In genomic region chr6:27187546-27188205, GRCh38 we compare ENCODE assay signal across 8 cellular contexts. TPM values are rescaled to one million over a fixed set of nuclear protein-coding genes. Genes with fewer than 3 reads are reported as not detected.
DNase-seq lines count a peak whose midpoint lies in the region; ATAC-seq, FAIRE-seq and TF ChIP-seq lines count a peak whose summit lies in the region.
"Not testable (repeated sequence)": the region's sequence is repeated elsewhere in the genome, so short reads cannot be mapped to it uniquely, and the experiment has no call there.

No MANE protein-coding gene starts in this region.

- not testable (repeated sequence) for H3K9me3 Mint-ChIP-seq in CD4-positive, CD25-positive, alpha-beta regulatory T cell; activated naive CD8-positive, alpha-beta T cell treated with anti-CD3 and anti-CD28 coated beads, Interleukin-2, amount 10 ng/mL, durations not matched to agents 7 days and 5 days

- H3K9me1 ChIP-seq in endothelial cell of umbilical vein (replicated peaks; ENCODE audit: control insufficient read depth, extremely low read depth, insufficient read depth, low read length), result not testable (repeated sequence)

- BruUV-seq in endothelial cell of umbilical vein (replicated peaks; lab: Mats Ljungman, UMichigan), result not testable (repeated sequence)

- H3K27ac ChIP-seq in CD4-positive, CD25-positive, alpha-beta regulatory T cell (ENCODE audit: insufficient read depth, low read length, poor library complexity, severe bottlenecking); HUES48 (ENCODE audit: low read depth, low read length); SU-DHL-6 (ENCODE audit: low read depth, low read length); endothelial cell of umbilical vein (ENCODE audit: insufficient read depth, low read depth, low read length): not testable (repeated sequence)
- H3K27ac ChIP-seq in kidney (ENCODE audit: low read depth in 2 of 2, low read length in 2 of 2) (peak overlapping the region; percentile 59 to 71), testis (peak overlapping the region; percentile 64 to 80)

- H3K9ac ChIP-seq in HUES48 (ENCODE audit: low read depth, low read length) (peak overlapping the region; percentile 75), SU-DHL-6 (ENCODE audit: low read length) (peak overlapping the region; percentile 59), endothelial cell of umbilical vein (replicated peaks; ENCODE audit: extremely low read depth, insufficient read depth, low read length) (peak overlapping the region; percentile 47), kidney (ENCODE audit: low read length in 2 of 2) (peak overlapping the region; percentile 81 to 82)

- not testable (repeated sequence) for H3K27me3 ChIP-seq in CD4-positive, CD25-positive, alpha-beta regulatory T cell (ENCODE audit: control insufficient read depth, insufficient read depth, low read length); HUES48 (ENCODE audit: control insufficient read depth, insufficient read depth, low read length); SU-DHL-6 (ENCODE audit: low read length); endothelial cell of umbilical vein (ENCODE audit: control insufficient read depth in 2 of 2, insufficient read depth in 2 of 2, low read length in 2 of 2); neuron (ENCODE audit: insufficient read depth, low read length); testis

- not testable (repeated sequence) for TF ChIP-seq CTCF in SU-DHL-6 (IDR thresholded peaks at IDR 0.05; ENCODE audit: insufficient read depth, low read length, poor library complexity, severe bottlenecking); endothelial cell of umbilical vein (IDR thresholded peaks at IDR 0.05; ENCODE audit: extremely low read depth in 1 of 2, insufficient read depth in 1 of 2, low read depth in 1 of 2, low read length in 2 of 2); kidney (IDR thresholded peaks at IDR 0.05; ENCODE audit: borderline replicate concordance, extremely low read depth, insufficient read depth); testis (IDR thresholded peaks at IDR 0.05)

- CTCF ChIA-PET in endothelial cell of umbilical vein (lab: Charles Lee), result interaction anchor here (0.7 to 2.1 kb wide), 16 partner anchors 10 to 1168 kb away, joined by 3 to 22 read pairs (median 6); partner anchors contain the start of gene ZNF184

- peaks cover 12% of the 10 kb centered on the region for H3K27me3 Mint-ChIP-seq in CD4-positive, CD25-positive, alpha-beta regulatory T cell
- H3K27me3 Mint-ChIP-seq in activated naive CD8-positive, alpha-beta T cell treated with anti-CD3 and anti-CD28 coated beads, Interleukin-2, amount 10 ng/mL, durations not matched to agents 7 days and 5 days, result not testable (repeated sequence)

- H3F3A ChIP-seq in SU-DHL-6 (ENCODE audit: insufficient read depth), result not testable (repeated sequence)

- H3K4me1 Mint-ChIP-seq in CD4-positive, CD25-positive, alpha-beta regulatory T cell, result peaks cover 5 to 21% (median 7%) of the 10 kb centered on the region in 4 donors
- H3K4me1 Mint-ChIP-seq in activated naive CD8-positive, alpha-beta T cell treated with anti-CD3 and anti-CD28 coated beads, Interleukin-2, amount 10 ng/mL, durations not matched to agents 7 days and 5 days, result peaks cover 13% of the 10 kb centered on the region

- POLR2A ChIA-PET in activated naive CD8-positive, alpha-beta T cell treated with anti-CD3 and anti-CD28 coated beads, Interleukin-2, amount 10 ng/mL, durations not matched to agents 7 days and 5 days (lab: Charles Lee), result interaction anchor here (0.6 to 2.2 kb wide), 9 partner anchors 8 to 684 kb away, joined by 3 to 8 read pairs (median 3); a partner anchor contains a TSS
- POLR2A ChIA-PET in endothelial cell of umbilical vein (lab: Charles Lee), result interaction anchor here (0.6 to 0.8 kb wide), 4 partner anchors 565 to 1316 kb away, joined by 3 to 7 read pairs (median 4); a partner anchor contains a TSS

- H3K4me3 ChIP-seq in CD4-positive, CD25-positive, alpha-beta regulatory T cell (ENCODE audit: low read depth, low read length), result peak overlapping the region; percentile 97
- peak overlapping the region; percentile 80 for H3K4me3 ChIP-seq in HUES48 (ENCODE audit: low read depth, low read length)
- H3K4me3 ChIP-seq in SU-DHL-6 (ENCODE audit: insufficient read depth, low read length, poor library complexity, severe bottlenecking), result peak overlapping the region; percentile 64
- H3K4me3 ChIP-seq in endothelial cell of umbilical vein (replicated peaks in 1 of 3; ENCODE audit: insufficient read depth in 1 of 3, low read depth in 1 of 3, low read length in 3 of 3), result peak overlapping the region; percentile 59 to 80 (median 66)
- H3K4me3 ChIP-seq in kidney (ENCODE audit: low read length in 2 of 2), result peak overlapping the region; percentile 91 to 94
- peak overlapping the region; percentile 62 for H3K4me3 ChIP-seq in neuron (ENCODE audit: low read length)
- H3K4me3 ChIP-seq in testis, result peak overlapping the region; percentile 48 to 64

- not testable (repeated sequence) for FAIRE-seq in endothelial cell of umbilical vein (lab: Jason Lieb, UNC); kidney (lab: Jason Lieb, UNC)

- ATAC-seq in CD4-positive, CD25-positive, alpha-beta regulatory T cell (ENCODE audit: low read depth in 2 of 2); activated naive CD8-positive, alpha-beta T cell treated with anti-CD3 and anti-CD28 coated beads, Interleukin-2, amount 10 ng/mL, durations not matched to agents 7 days and 5 days (ENCODE audit: low read depth): not testable (repeated sequence)

- H3K4me2 ChIP-seq in SU-DHL-6 (ENCODE audit: low read depth, low read length, poor library complexity, severe bottlenecking) (peak overlapping the region; percentile 79), endothelial cell of umbilical vein (ENCODE audit: insufficient read depth, low read length) (peak overlapping the region; percentile 79)

- not testable (repeated sequence) for H3K9me3 ChIP-seq in CD4-positive, CD25-positive, alpha-beta regulatory T cell (ENCODE audit: control insufficient read depth in 2 of 2, low read length in 2 of 2); HUES48 (ENCODE audit: control insufficient read depth, insufficient read depth, low read length); SU-DHL-6 (ENCODE audit: insufficient read depth, low read length); endothelial cell of umbilical vein (replicated peaks; ENCODE audit: control insufficient read depth, insufficient read depth, low read length); kidney (ENCODE audit: control insufficient read depth in 1 of 2, low read length in 2 of 2); neuron (ENCODE audit: low read length); testis

- H3K36me3 ChIP-seq in CD4-positive, CD25-positive, alpha-beta regulatory T cell (ENCODE audit: control insufficient read depth, insufficient read depth, low read length); HUES48 (ENCODE audit: control insufficient read depth, insufficient read depth, low read length); SU-DHL-6 (ENCODE audit: low read length); endothelial cell of umbilical vein (ENCODE audit: control insufficient read depth in 2 of 2, extremely low read depth in 1 of 2, insufficient read depth in 2 of 2, low read length in 2 of 2); kidney (ENCODE audit: control insufficient read depth in 1 of 2, insufficient read depth in 2 of 2, low read length in 2 of 2); neuron (ENCODE audit: insufficient read depth, low read length); testis (ENCODE audit: low read depth, missing control alignments): not testable (repeated sequence)

- TF ChIP-seq POLR2A in endothelial cell of umbilical vein (IDR thresholded peaks at IDR 0.05; ENCODE audit: low read depth, low read length); testis (IDR thresholded peaks at IDR 0.05): not testable (repeated sequence)

- peak overlapping the region in 2 of 3 donors; percentile 66 to 80 for H3K27ac Mint-ChIP-seq in CD4-positive, CD25-positive, alpha-beta regulatory T cell
- peak overlapping the region; percentile 57 for H3K27ac Mint-ChIP-seq in activated naive CD8-positive, alpha-beta T cell treated with anti-CD3 and anti-CD28 coated beads, Interleukin-2, amount 10 ng/mL, durations not matched to agents 7 days and 5 days

- H3K36me3 Mint-ChIP-seq in CD4-positive, CD25-positive, alpha-beta regulatory T cell; activated naive CD8-positive, alpha-beta T cell treated with anti-CD3 and anti-CD28 coated beads, Interleukin-2, amount 10 ng/mL, durations not matched to agents 7 days and 5 days: not testable (repeated sequence)

- H2AFZ ChIP-seq in SU-DHL-6 (ENCODE audit: low read depth, low read length, severe bottlenecking), result peak overlapping the region; percentile 97
- H2AFZ ChIP-seq in endothelial cell of umbilical vein (ENCODE audit: low read depth, low read length), result peak overlapping the region; percentile 77
- peak overlapping the region; percentile 82 for H2AFZ ChIP-seq in neuron (ENCODE audit: low read depth, low read length)

- intact Hi-C loops in endothelial cell of umbilical vein (cut with micrococcal nuclease), result loop anchor here (1.0 to 5.0 kb wide), 8 partner anchors 9 to 565 kb away; partner anchors contain the start of gene POM121L2
- intact Hi-C loops in kidney (cut with DNase I); testis (cut with DNase I; ENCODE audit: low total_unique reads): not testable (repeated sequence)

- dilution Hi-C loops in endothelial cell of umbilical vein (cut with MboI; ENCODE audit: extremely low pct_ligation_motif_present, low sequenced_read_pairs), result not testable (repeated sequence)

- not testable (repeated sequence) for H3K9me2 ChIP-seq in SU-DHL-6 (replicated peaks; ENCODE audit: insufficient read depth, low read length)

- peak overlapping the region; percentile 89 to 90 (median 90) for H3K4me3 Mint-ChIP-seq in CD4-positive, CD25-positive, alpha-beta regulatory T cell
- peak overlapping the region; percentile 89 for H3K4me3 Mint-ChIP-seq in activated naive CD8-positive, alpha-beta T cell treated with anti-CD3 and anti-CD28 coated beads, Interleukin-2, amount 10 ng/mL, durations not matched to agents 7 days and 5 days

- H4K20me1 ChIP-seq in SU-DHL-6 (ENCODE audit: low read depth, low read length); endothelial cell of umbilical vein (replicated peaks; ENCODE audit: control insufficient read depth, extremely low read depth, insufficient read depth, low read length): not testable (repeated sequence)

- peaks cover 12% of the 10 kb centered on the region for H3K4me1 ChIP-seq in CD4-positive, CD25-positive, alpha-beta regulatory T cell (ENCODE audit: control insufficient read depth, insufficient read depth, low read length, poor library complexity, severe bottlenecking)
- H3K4me1 ChIP-seq in HUES48 (ENCODE audit: control insufficient read depth, insufficient read depth, low read length); endothelial cell of umbilical vein (ENCODE audit: control insufficient read depth, extremely low read depth, insufficient read depth, low read length); kidney (ENCODE audit: control insufficient read depth in 1 of 2, insufficient read depth in 1 of 2, low read depth in 1 of 2, low read length in 2 of 2); neuron (ENCODE audit: insufficient read depth, low read length); testis: not testable (repeated sequence)

- 3 to 5% methylated on average over 20 of the region's 20 CpGs for WGBS in testis, 2 donors

- H3K79me2 ChIP-seq in SU-DHL-6 (ENCODE audit: insufficient read depth, low read length); endothelial cell of umbilical vein (ENCODE audit: control insufficient read depth, insufficient read depth, low read length): not testable (repeated sequence)

- DNase-seq in CD4-positive, CD25-positive, alpha-beta regulatory T cell; activated naive CD8-positive, alpha-beta T cell treated with anti-CD3 and anti-CD28 coated beads, Interleukin-2, amount 10 ng/mL, durations not matched to agents 7 days and 5 days; endothelial cell of umbilical vein (ENCODE audit: low read depth, low spot score); kidney: not testable (repeated sequence)
- DNase-seq in testis, result peak; percentile 46

RNA-seq across cellular contexts. Expression of gene PRSS16, which starts 59.8 kb away (rescaled TPM):
- total RNA-seq in CD4-positive, CD25-positive, alpha-beta regulatory T cell, result 0.49 TPM
- polyA plus RNA-seq in CD4-positive, CD25-positive, alpha-beta regulatory T cell, result 1 to 10 TPM in 1 of 4 donors, under 1 TPM in 3; 0.19 to 1.7 (median 0.49) TPM
- 1 to 10 TPM in 1 of 2 experiments, under 1 TPM in 1; 0.86 to 1.4 TPM for total RNA-seq in activated naive CD8-positive, alpha-beta T cell treated with anti-CD3 and anti-CD28 coated beads, Interleukin-2, amount 10 ng/mL, durations not matched to agents 7 days and 5 days
- total RNA-seq in endothelial cell of umbilical vein, result not detected in 2 replicates
- polyA plus RNA-seq in endothelial cell of umbilical vein, result not detected in 2 replicates
- polyA plus RNA-seq in endothelial cell of umbilical vein (2011; cell fraction: cytosol; rRNA removed), result not detected in 2 replicates
- 0.16 TPM in 1 of 2 replicates, not detected in the other for polyA plus RNA-seq in endothelial cell of umbilical vein (2011; cell fraction: nucleus; rRNA removed)
- polyA plus RNA-seq in endothelial cell of umbilical vein (2012), result not detected in 2 replicates
- polyA minus RNA-seq in endothelial cell of umbilical vein, result 1.3 TPM in 1 of 2 replicates, not detected in the other
- 0.72 TPM for polyA minus RNA-seq in endothelial cell of umbilical vein (2011; cell fraction: cytosol; rRNA and poly(A)+ RNA removed)
- polyA minus RNA-seq in endothelial cell of umbilical vein (2011; cell fraction: nucleus; rRNA and poly(A)+ RNA removed), result not detected in 2 replicates
- 11.2 TPM for total RNA-seq in kidney
- polyA plus RNA-seq in kidney (ENCODE audit: insufficient read depth, low read depth, low replicate concordance), result 5.1 TPM
- total RNA-seq in testis, result 1 to 10 TPM; 7.9 to 8.6 TPM
- 4.5 TPM for polyA plus RNA-seq in testis (ENCODE audit: insufficient read depth, low read depth, low replicate concordance)
